Comparison of ENCODE assay signal across 8 cellular contexts in genomic region chr2:169823996-169824372, GRCh38. TPM values are rescaled to one million over a fixed set of nuclear protein-coding genes. Genes with fewer than 3 reads are reported as not detected.
DNase-seq lines count a peak whose midpoint lies in the region; ATAC-seq and TF ChIP-seq lines count a peak whose summit lies in the region.

No MANE protein-coding gene starts in this region.

- peak overlapping the region; percentile 84 for H3K4me3 ChIP-seq in rectal smooth muscle tissue (ENCODE audit: low read length)

- peaks cover under 1% of the 10 kb centered on the region for H3K36me3 ChIP-seq in rectal smooth muscle tissue (ENCODE audit: control insufficient read depth, insufficient read depth, low read length)

- POLR2A ChIA-PET in RWPE1 (lab: Yijun Ruan, JAX; ENCODE audit: low non-redundant PET) = no interaction called here

- ATAC-seq in GM21360 (IDR thresholded peaks at IDR 0.05; ENCODE audit: unreplicated experiment) (peak; percentile 0), HG03571 (IDR thresholded peaks at IDR 0.05; ENCODE audit: unreplicated experiment) (no peak), HG03521 (IDR thresholded peaks at IDR 0.05; ENCODE audit: unreplicated experiment) (no peak)

- DNase-seq in RWPE1 (ENCODE audit: low spot score) = no peak
- DNase-seq in fibroblast of gingiva (ENCODE audit: low read depth) = peak; percentile 66
- DNase-seq in SK-N-DZ (ENCODE audit: low spot score) = no peak
- no peak for DNase-seq in GM19240 (ENCODE audit: insufficient read length, low spot score)

- H3K27ac ChIP-seq in RWPE1 (peak overlapping the region; percentile 89), rectal smooth muscle tissue (ENCODE audit: low read depth, low read length) (no peak overlapping the region)

- H3K27me3 ChIP-seq in rectal smooth muscle tissue (ENCODE audit: control insufficient read depth, insufficient read depth, low read length) = no peaks in the 10 kb centered on the region

- peaks cover 4% of the 10 kb centered on the region for H3K4me1 ChIP-seq in rectal smooth muscle tissue (ENCODE audit: control insufficient read depth, insufficient read depth, low read length)

- H3K9ac ChIP-seq in rectal smooth muscle tissue (ENCODE audit: low read length) = peak overlapping the region; percentile 59

- CTCF ChIA-PET in RWPE1 (lab: Yijun Ruan, JAX) = interaction anchor here (0.6 to 1.4 kb wide), 3 partner anchors 11 to 346 kb away, joined by 3 to 4 read pairs (median 3); no protein-coding TSS in a partner anchor

- no peak for TF ChIP-seq CTCF in RWPE1 (conservative IDR thresholded peaks at IDR 0.05; ENCODE audit: low read depth)

RNA-seq across cellular contexts. Expression of gene METTL5, which starts 0.7 kb away (rescaled TPM):
- 90.3 and 99.1 TPM in 2 replicates for polyA plus RNA-seq in SK-N-DZ (2014; cell fraction: cytosol; rRNA removed)
- 69.3 and 75.2 TPM in 2 replicates for polyA plus RNA-seq in SK-N-DZ (2014; cell fraction: nucleus; rRNA removed)

RNA-seq across cellular contexts. Expression of gene UBR3, which starts 3.3 kb away (rescaled TPM):
- polyA plus RNA-seq in SK-N-DZ (2014; cell fraction: cytosol; rRNA removed) = 13.9 and 14.4 TPM in 2 replicates
- polyA plus RNA-seq in SK-N-DZ (2014; cell fraction: nucleus; rRNA removed) = 24.3 and 25.0 TPM in 2 replicates

RNA-seq across cellular contexts. Expression of gene SSB, which starts 25.3 kb away (rescaled TPM):
- 145 and 185 TPM in 2 replicates for polyA plus RNA-seq in SK-N-DZ (2014; cell fraction: cytosol; rRNA removed)
- 293 and 350 TPM in 2 replicates for polyA plus RNA-seq in SK-N-DZ (2014; cell fraction: nucleus; rRNA removed)
